Comparison of ENCODE assay signal across 15 cellular contexts in genomic region chr1:110348050-110348449, GRCh38. TPM values are rescaled to one million over a fixed set of nuclear protein-coding genes. Genes with fewer than 3 reads are reported as not detected.
DNase-seq lines count a peak whose midpoint lies in the region; ATAC-seq and TF ChIP-seq lines count a peak whose summit lies in the region.
"Had no signal": no experiment of that assay in that cellular context is flagged by ENCODE, and none has a peak within 500 bp of the region (broad histone marks: within the 10 kb centered on the region; RNA-seq: fewer than 3 reads in every experiment).

No MANE protein-coding gene starts in this region.

- peaks cover 78% of the 10 kb centered on the region for H3K4me1 Mint-ChIP-seq in activated naive CD4-positive, alpha-beta T cell treated with anti-CD3 and anti-CD28 coated beads, Interleukin-2, amount 10 ng/mL, durations not matched to agents 7 days and 5 days
- peaks cover 71% of the 10 kb centered on the region for H3K4me1 Mint-ChIP-seq in stimulated activated effector memory CD8-positive, alpha-beta T cell treated with anti-CD3 and anti-CD28 coated beads, Interleukin-12 subunit alpha, Interleukin-12 subunit beta, amount 100 ng/mL, for 72 hours
- peaks cover 18% of the 10 kb centered on the region for H3K4me1 Mint-ChIP-seq in Caco-2 (ENCODE audit: low read depth, unreplicated experiment)

- peaks cover 31% of the 10 kb centered on the region; the same call in 1 of the 2 replicates for H3F3A ChIP-seq in SU-DHL-6 (ENCODE audit: insufficient read depth)

- intact Hi-C loops in Right ventricle myocardium superior (cut with DNase I) (no loop called here), Caco-2 (cut with micrococcal nuclease; ENCODE audit: unreplicated experiment) (no loop called here)

- H3K9me3 ChIP-seq in SU-DHL-6 (ENCODE audit: insufficient read depth, low read length) (no peaks in the 10 kb centered on the region), Caco-2 (no peaks in the 10 kb centered on the region)
- H3K9me3 ChIP-seq: body of pancreas, upper lobe of right lung had no signal

- no peak overlapping the region for H3K9ac ChIP-seq in SU-DHL-6 (ENCODE audit: low read length)
- H3K9ac ChIP-seq: KMS-11 had no signal

- H3K27me3 ChIP-seq in SU-DHL-6 (ENCODE audit: low read length) (no peaks in the 10 kb centered on the region), Caco-2 (replicated peaks; ENCODE audit: control insufficient read depth, insufficient read depth, low read length) (no peaks in the 10 kb centered on the region)
- H3K27me3 ChIP-seq: body of pancreas, upper lobe of right lung had no signal

- no peak overlapping the region for H3K27ac ChIP-seq in SU-DHL-6 (ENCODE audit: low read depth, low read length)
- H3K27ac ChIP-seq: body of pancreas, KMS-11, upper lobe of right lung had no signal

- peak overlapping the region; percentile 84 for H3K4me2 ChIP-seq in SU-DHL-6 (ENCODE audit: low read depth, low read length, poor library complexity, severe bottlenecking)

- H3K27ac Mint-ChIP-seq in activated naive CD4-positive, alpha-beta T cell treated with anti-CD3 and anti-CD28 coated beads, Interleukin-2, amount 10 ng/mL, durations not matched to agents 7 days and 5 days, result peak overlapping the region; percentile 52
- peak overlapping the region; percentile 46 for H3K27ac Mint-ChIP-seq in stimulated activated effector memory CD8-positive, alpha-beta T cell treated with anti-CD3 and anti-CD28 coated beads, Interleukin-12 subunit alpha, Interleukin-12 subunit beta, amount 100 ng/mL, for 72 hours
- H3K27ac Mint-ChIP-seq in Caco-2 (ENCODE audit: unreplicated experiment), result no peak overlapping the region
- H3K27ac Mint-ChIP-seq: progenitor cell of endocrine pancreas had no signal

- H3K27me3 Mint-ChIP-seq in activated naive CD4-positive, alpha-beta T cell treated with anti-CD3 and anti-CD28 coated beads, Interleukin-2, amount 10 ng/mL, durations not matched to agents 7 days and 5 days, result no peaks in the 10 kb centered on the region
- no peaks in the 10 kb centered on the region for H3K27me3 Mint-ChIP-seq in Caco-2 (ENCODE audit: insufficient read depth, unreplicated experiment)
- H3K27me3 Mint-ChIP-seq: progenitor cell of endocrine pancreas had no signal

- no peak overlapping the region for H3K4me3 ChIP-seq in SU-DHL-6 (ENCODE audit: insufficient read depth, low read length, poor library complexity, severe bottlenecking)
- H3K4me3 ChIP-seq in Caco-2 (ENCODE audit: low read depth, low read length), result no peak overlapping the region
- H3K4me3 ChIP-seq: body of pancreas, upper lobe of right lung had no signal

- H3K36me3 ChIP-seq in SU-DHL-6 (ENCODE audit: low read length) (peaks cover 66% of the 10 kb centered on the region), Caco-2 (ENCODE audit: control insufficient read depth, insufficient read depth, low read length) (no peaks in the 10 kb centered on the region)

- no peak for ATAC-seq in stimulated activated effector memory CD8-positive, alpha-beta T cell treated with anti-CD3 and anti-CD28 coated beads, Interleukin-12 subunit alpha, Interleukin-12 subunit beta, amount 100 ng/mL, for 72 hours
- no peak for ATAC-seq in Right ventricle myocardium superior (ENCODE audit: poor library complexity)
- ATAC-seq: body of pancreas, upper lobe of right lung had no signal

- H3K4me1 ChIP-seq in Caco-2, result peaks cover 7% of the 10 kb centered on the region; the same call in 1 of the 2 replicates

- no peaks in the 10 kb centered on the region for H3K9me3 Mint-ChIP-seq in activated naive CD4-positive, alpha-beta T cell treated with anti-CD3 and anti-CD28 coated beads, Interleukin-2, amount 10 ng/mL, durations not matched to agents 7 days and 5 days
- no peaks in the 10 kb centered on the region for H3K9me3 Mint-ChIP-seq in stimulated activated effector memory CD8-positive, alpha-beta T cell treated with anti-CD3 and anti-CD28 coated beads, Interleukin-12 subunit alpha, Interleukin-12 subunit beta, amount 100 ng/mL, for 72 hours
- no peaks in the 10 kb centered on the region for H3K9me3 Mint-ChIP-seq in Caco-2 (ENCODE audit: unreplicated experiment)

- no peak for DNase-seq in activated naive CD4-positive, alpha-beta T cell treated with anti-CD3 and anti-CD28 coated beads, Interleukin-2, amount 10 ng/mL, durations not matched to agents 7 days and 5 days
- DNase-seq in activated naive CD4-positive, alpha-beta T cell treated with Interleukin-2 at 50 U/mL for 16 hours, result no peak
- DNase-seq in fibroblast of gingiva (ENCODE audit: low read depth), result peak; percentile 34
- no peak for DNase-seq in stimulated activated effector memory CD8-positive, alpha-beta T cell treated with anti-CD3 and anti-CD28 coated beads, Interleukin-12 subunit alpha, Interleukin-12 subunit beta, amount 100 ng/mL, for 72 hours (ENCODE audit: low spot score in 2 of 2)
- no peak for DNase-seq in SK-N-DZ (ENCODE audit: low spot score)
- no peak for DNase-seq in Right ventricle myocardium superior
- no peak for DNase-seq in Caco-2
- DNase-seq: body of pancreas, foreskin melanocyte, NCI-H1694, NCI-H526, upper lobe of right lung had no signal

- H4K20me1 ChIP-seq in SU-DHL-6 (ENCODE audit: low read depth, low read length), result peaks cover 70% of the 10 kb centered on the region

- POLR2A ChIA-PET in Caco-2 (lab: Charles Lee), result interaction anchor here (1.2 kb wide), 1 partner anchor 9 kb away, joined by 7 read pairs; the partner anchor contains the start of gene RBM15

- peak overlapping the region; percentile 40 for H3K4me3 Mint-ChIP-seq in activated naive CD4-positive, alpha-beta T cell treated with anti-CD3 and anti-CD28 coated beads, Interleukin-2, amount 10 ng/mL, durations not matched to agents 7 days and 5 days
- peak overlapping the region; percentile 19 for H3K4me3 Mint-ChIP-seq in stimulated activated effector memory CD8-positive, alpha-beta T cell treated with anti-CD3 and anti-CD28 coated beads, Interleukin-12 subunit alpha, Interleukin-12 subunit beta, amount 100 ng/mL, for 72 hours
- no peak overlapping the region for H3K4me3 Mint-ChIP-seq in Caco-2 (ENCODE audit: unreplicated experiment)

- CTCF ChIA-PET in activated naive CD4-positive, alpha-beta T cell treated with anti-CD3 and anti-CD28 coated beads, Interleukin-2, amount 10 ng/mL, durations not matched to agents 7 days and 5 days (lab: Charles Lee), result interaction anchor here (1.2 to 2.2 kb wide), 4 partner anchors 9 to 141 kb away, joined by 3 to 9 read pairs (median 5); partner anchors contain the start of gene RBM15
- CTCF ChIA-PET in Caco-2 (lab: Charles Lee), result interaction anchor here (1.2 kb wide), 1 partner anchor 10 kb away, joined by 3 read pairs; no protein-coding TSS in a partner anchor

- peaks cover 100% of the 10 kb centered on the region for H3K79me2 ChIP-seq in SU-DHL-6 (ENCODE audit: insufficient read depth, low read length)

- TF ChIP-seq CTCF in SU-DHL-6 (IDR thresholded peaks at IDR 0.05; ENCODE audit: insufficient read depth, low read length, poor library complexity, severe bottlenecking) (no peak), Caco-2 (IDR thresholded peaks at IDR 0.05; ENCODE audit: insufficient read depth in 1 of 2, low read depth in 1 of 2, low read length in 1 of 2, severe bottlenecking in 1 of 2, unreplicated experiment in 1 of 2) (no peak)

- no TSS peak for BruUV-seq in Caco-2 (replicated peaks; lab: Mats Ljungman, UMichigan)

- H2AFZ ChIP-seq in SU-DHL-6 (ENCODE audit: low read depth, low read length, severe bottlenecking), result no peak overlapping the region

- peaks cover 60% of the 10 kb centered on the region for H3K36me3 Mint-ChIP-seq in activated naive CD4-positive, alpha-beta T cell treated with anti-CD3 and anti-CD28 coated beads, Interleukin-2, amount 10 ng/mL, durations not matched to agents 7 days and 5 days
- H3K36me3 Mint-ChIP-seq in stimulated activated effector memory CD8-positive, alpha-beta T cell treated with anti-CD3 and anti-CD28 coated beads, Interleukin-12 subunit alpha, Interleukin-12 subunit beta, amount 100 ng/mL, for 72 hours, result peaks cover 20% of the 10 kb centered on the region
- H3K36me3 Mint-ChIP-seq in Caco-2 (ENCODE audit: insufficient read depth, unreplicated experiment), result peaks cover 55% of the 10 kb centered on the region

- no peaks in the 10 kb centered on the region for H3K9me2 ChIP-seq in SU-DHL-6 (replicated peaks; ENCODE audit: insufficient read depth, low read length)

RNA-seq across cellular contexts. Expression of gene RBM15, which starts 8.9 kb away (rescaled TPM):
- 12.3 and 18.1 TPM in 2 replicates for polyA plus RNA-seq in SK-N-DZ (2014; cell fraction: cytosol; rRNA removed)
- polyA plus RNA-seq in SK-N-DZ (2014; cell fraction: nucleus; rRNA removed), result 14.0 and 14.1 TPM in 2 replicates
- total RNA-seq in Right ventricle myocardium superior (13.9 TPM), Caco-2 (2022) (34.3 and 36.1 TPM in 2 replicates)

RNA-seq across cellular contexts. Expression of gene SLC16A4, which starts 42.8 kb away (rescaled TPM):
- 0.09 and 0.23 TPM in 2 replicates for polyA plus RNA-seq in SK-N-DZ (2014; cell fraction: cytosol; rRNA removed)
- polyA plus RNA-seq in SK-N-DZ (2014; cell fraction: nucleus; rRNA removed), result 0.33 and 0.59 TPM in 2 replicates
- total RNA-seq in Right ventricle myocardium superior (3.4 TPM), Caco-2 (2022) (7.6 and 9.3 TPM in 2 replicates)

RNA-seq across cellular contexts. Expression of gene LAMTOR5, which starts 59.4 kb away (rescaled TPM):
- 86.5 and 128 TPM in 2 replicates for polyA plus RNA-seq in SK-N-DZ (2014; cell fraction: cytosol; rRNA removed)
- polyA plus RNA-seq in SK-N-DZ (2014; cell fraction: nucleus; rRNA removed), result 54.0 and 97.7 TPM in 2 replicates
- total RNA-seq in Right ventricle myocardium superior (256 TPM), Caco-2 (2022) (104 and 106 TPM in 2 replicates)
